ENCODE assay signal across 23 cellular contexts in genomic region chr13:41052441-41052840, GRCh38. TPM values are rescaled to one million over a fixed set of nuclear protein-coding genes. Genes with fewer than 3 reads are reported as not detected.
DNase-seq lines count a peak whose midpoint lies in the region; ATAC-seq and TF ChIP-seq lines count a peak whose summit lies in the region.
"Had no signal": no experiment of that assay in that cellular context is flagged by ENCODE, and none has a peak within 500 bp of the region (broad histone marks: within the 10 kb centered on the region; RNA-seq: fewer than 3 reads in every experiment).

No MANE protein-coding gene starts in this region.

- no peaks in the 10 kb centered on the region for H3K27me3 Mint-ChIP-seq in Calu3 (ENCODE audit: unreplicated experiment)
- H3K27me3 Mint-ChIP-seq: activated naive CD8-positive, alpha-beta T cell treated with anti-CD3 and anti-CD28 coated beads, Interleukin-2, amount 50 U/mL, for 24 hours; dendritic cell treated with granulocyte-macrophage colony-stimulating factor and Interleukin-4, amounts not matched to agents 40 ng/mL and 50 ng/mL, for 4 days had no signal

- CTCF ChIA-PET in Calu3 (lab: Charles Lee), result interaction anchor here (0.6 kb wide), 1 partner anchor 21 kb away, joined by 5 read pairs; no protein-coding TSS in a partner anchor

- H3K27ac Mint-ChIP-seq in Calu3 (ENCODE audit: unreplicated experiment), result no peak overlapping the region
- H3K27ac Mint-ChIP-seq: activated naive CD8-positive, alpha-beta T cell treated with anti-CD3 and anti-CD28 coated beads, Interleukin-2, amount 50 U/mL, for 24 hours; activated T-helper 1 cell treated with anti-CD3 and anti-CD28 coated beads, Interleukin-12 subunit alpha, Interleukin-12 subunit beta, Interleukin-2, Interleukin-4 antibody, amounts not matched to agents 30 ng/mL and 10 ng/mL and 1 ng/mL, durations not matched to agents 14 hours and 24 hours and 36 hours had no signal

- peak overlapping the region; percentile 11 for H3K4me2 ChIP-seq in Loucy (ENCODE audit: low read depth, low read length, poor library complexity, severe bottlenecking)
- H3K4me2 ChIP-seq: SK-N-SH had no signal

- no peak for TF ChIP-seq POLR2A in gastrocnemius medialis (IDR thresholded peaks at IDR 0.05)

- no peak overlapping the region for H2AFZ ChIP-seq in Loucy (ENCODE audit: low read length)
- H2AFZ ChIP-seq: PC-9 had no signal

- H3K9me3 ChIP-seq in Loucy (ENCODE audit: insufficient read depth, low read depth, low read length), result no peaks in the 10 kb centered on the region
- no peaks in the 10 kb centered on the region for H3K9me3 ChIP-seq in gastrocnemius medialis
- H3K9me3 ChIP-seq in MG63, result peaks cover 7% of the 10 kb centered on the region
- H3K9me3 ChIP-seq: BE2C, HAP-1, SK-N-SH, thoracic aorta had no signal

- peaks cover 53% of the 10 kb centered on the region for H3K4me1 ChIP-seq in Loucy (ENCODE audit: insufficient read depth, low read length, poor library complexity, severe bottlenecking)
- H3K4me1 ChIP-seq in gastrocnemius medialis, result peaks cover 82 to 83% of the 10 kb centered on the region in 2 donors
- H3K4me1 ChIP-seq: BE2C, HAP-1 had no signal

- H3K36me3 Mint-ChIP-seq in Calu3 (ENCODE audit: insufficient read depth, unreplicated experiment), result peaks cover 17% of the 10 kb centered on the region

- no peaks in the 10 kb centered on the region for H3K27me3 ChIP-seq in Loucy (ENCODE audit: insufficient read depth, low read length, poor library complexity, severe bottlenecking)
- no peaks in the 10 kb centered on the region for H3K27me3 ChIP-seq in gastrocnemius medialis
- H3K27me3 ChIP-seq in MG63, result no peaks in the 10 kb centered on the region
- H3K27me3 ChIP-seq: BE2C, brain microvascular endothelial cell had no signal

- intact Hi-C loops in Calu3 (cut with micrococcal nuclease; ENCODE audit: unreplicated experiment) (loop anchor here (2.0 to 10.0 kb wide), 2 partner anchors 34 to 258 kb away; partner anchors contain the start of gene ELF1), left colon (cut with DNase I, micrococcal nuclease) (loop anchor here in 1 of 2 donors (10.0 kb wide), 1 partner anchor 68 kb away; no protein-coding TSS in a partner anchor), gastrocnemius medialis (cut with DNase I; ENCODE audit: low total_unique reads) (no loop called here)

- ATAC-seq in left colon (peak; percentile 47), gastrocnemius medialis (peak in 1 of 2 donors; percentile 40), GM21737 (IDR thresholded peaks at IDR 0.05; ENCODE audit: unreplicated experiment) (no peak)
- ATAC-seq: activated naive CD8-positive, alpha-beta T cell treated with anti-CD3 and anti-CD28 coated beads, Interleukin-2, amount 50 U/mL, for 24 hours had no signal

- no peaks in the 10 kb centered on the region for H3K36me3 ChIP-seq in Loucy (ENCODE audit: insufficient read depth, low read length)
- no peaks in the 10 kb centered on the region for H3K36me3 ChIP-seq in gastrocnemius medialis
- peaks cover 19% of the 10 kb centered on the region for H3K36me3 ChIP-seq in MG63
- H3K36me3 ChIP-seq: BE2C, HAP-1 had no signal

- H3K9me2 ChIP-seq in Loucy (replicated peaks; ENCODE audit: low read depth, low read length), result no peaks in the 10 kb centered on the region
- H3K9me2 ChIP-seq: SK-N-SH had no signal

- no TSS peak for BruUV-seq in Calu3 (replicated peaks; lab: Mats Ljungman, UMichigan)

- no peak overlapping the region for H3K4me3 Mint-ChIP-seq in Calu3 (ENCODE audit: low read depth, unreplicated experiment)
- H3K4me3 Mint-ChIP-seq: activated naive CD8-positive, alpha-beta T cell treated with anti-CD3 and anti-CD28 coated beads, Interleukin-2, amount 50 U/mL, for 24 hours; activated T-helper 1 cell treated with anti-CD3 and anti-CD28 coated beads, Interleukin-12 subunit alpha, Interleukin-12 subunit beta, Interleukin-2, Interleukin-4 antibody, amounts not matched to agents 30 ng/mL and 10 ng/mL and 1 ng/mL, durations not matched to agents 14 hours and 24 hours and 36 hours; dendritic cell treated with granulocyte-macrophage colony-stimulating factor and Interleukin-4, amounts not matched to agents 40 ng/mL and 50 ng/mL, for 4 days had no signal

- no peak overlapping the region for H3K4me3 ChIP-seq in Loucy (ENCODE audit: low read length, poor library complexity, severe bottlenecking)
- H3K4me3 ChIP-seq in gastrocnemius medialis, result no peak overlapping the region
- no peak overlapping the region for H3K4me3 ChIP-seq in MG63
- H3K4me3 ChIP-seq: GM12878, HAP-1, PC-9 had no signal

- H3K9me3 Mint-ChIP-seq in Calu3 (ENCODE audit: low read depth, unreplicated experiment), result peaks cover 12% of the 10 kb centered on the region
- H3K9me3 Mint-ChIP-seq: activated naive CD8-positive, alpha-beta T cell treated with anti-CD3 and anti-CD28 coated beads, Interleukin-2, amount 50 U/mL, for 24 hours; dendritic cell treated with granulocyte-macrophage colony-stimulating factor and Interleukin-4, amounts not matched to agents 40 ng/mL and 50 ng/mL, for 4 days had no signal

- H3K27ac ChIP-seq in gastrocnemius medialis, result peak overlapping the region; percentile 77 to 100 (median 95)
- H3K27ac ChIP-seq: brain microvascular endothelial cell had no signal

- H3K9ac ChIP-seq in Loucy (ENCODE audit: low read depth, low read length, poor library complexity, severe bottlenecking), result no peak overlapping the region
- H3K9ac ChIP-seq: SK-N-SH had no signal

- in situ Hi-C loops in gastrocnemius medialis (cut with MboI; ENCODE audit: low sequenced_read_pairs in 4 of 4), result loop anchor here in 2 of 4 donors (10.0 to 25.0 kb wide), 3 partner anchors 78 to 265 kb away; partner anchors contain the start of gene SLC25A15 (in 1 of the 2)

- H3K79me2 ChIP-seq in Loucy (ENCODE audit: insufficient read depth, low read length), result peaks cover 96% of the 10 kb centered on the region

- H3K4me1 Mint-ChIP-seq in Calu3 (ENCODE audit: low read depth, unreplicated experiment), result peaks cover 45% of the 10 kb centered on the region

- peaks cover 36% of the 10 kb centered on the region for H4K20me1 ChIP-seq in Loucy (ENCODE audit: insufficient read depth, low read length, poor library complexity, severe bottlenecking)

- DNase-seq in Calu3, result peak; percentile 5
- no peak for DNase-seq in left colon
- DNase-seq in gastrocnemius medialis, result peak in 1 of 2 donors; percentile 27
- no peak for DNase-seq in LoVo (ENCODE audit: low spot score)
- no peak for DNase-seq in MG63
- DNase-seq: activated CD4-positive, CD25-positive, alpha-beta regulatory T cell treated with anti-CD3 and anti-CD28 coated beads, Interleukin-2, amount 50 U/mL, for 72 hours; activated naive CD8-positive, alpha-beta T cell treated with anti-CD3 and anti-CD28 coated beads, Interleukin-2, amount 50 U/mL, for 24 hours; BE2C; brain microvascular endothelial cell; foreskin fibroblast; GF-D8; NCI-H2227 treated with DMSO at 0.1 percent for 48 hours; PC-9; retina; SK-N-SH; T1000 had no signal

- TF ChIP-seq CTCF in Calu3 (IDR thresholded peaks at IDR 0.05; ENCODE audit: unreplicated experiment), result no peak
- TF ChIP-seq CTCF in Loucy (conservative IDR thresholded peaks at IDR 0.05; ENCODE audit: low read length), result no peak
- TF ChIP-seq CTCF in gastrocnemius medialis (IDR thresholded peaks at IDR 0.05 in 4 of 5, conservative IDR thresholded peaks at IDR 0.05 in 1 of 5), result no peak

- H3F3A ChIP-seq in Loucy (ENCODE audit: low read depth), result no peaks in the 10 kb centered on the region

RNA-seq across cellular contexts. Expression of gene WBP4, which starts 8.9 kb away (rescaled TPM):
- total RNA-seq in Calu3 (2022) (7.2 and 7.6 TPM in 2 replicates), left colon (1 to 10 TPM; 7.1 to 7.5 TPM), gastrocnemius medialis (10 to 100 TPM; 20.2 to 31.3 (median 25.5) TPM)
- 10.5 and 15.7 TPM in 2 replicates for total RNA-seq in MG63 (2014; rRNA removed; shearing (Covaris generic); ENCODE audit: low replicate concordance)

RNA-seq across cellular contexts. Expression of gene ELF1, which starts 33.3 kb away (rescaled TPM):
- 63.4 and 63.5 TPM in 2 replicates for total RNA-seq in Calu3 (2022)
- 100 to 1,000 TPM in 1 of 2 donors, 10 to 100 TPM in 1; 93.5 to 104 TPM for total RNA-seq in left colon
- 10 to 100 TPM; 24.8 to 48.7 (median 33.7) TPM for total RNA-seq in gastrocnemius medialis
- 6.7 and 11.3 TPM in 2 replicates for total RNA-seq in MG63 (2014; rRNA removed; shearing (Covaris generic); ENCODE audit: low replicate concordance)
